Comparison of ENCODE assay signal across 29 cellular contexts in genomic region chr5:106634375-106634774, GRCh38.
DNase-seq lines count a peak whose midpoint lies in the region; ATAC-seq, FAIRE-seq and TF ChIP-seq lines count a peak whose summit lies in the region.
"Had no signal": no experiment of that assay in that cellular context is flagged by ENCODE, and none has a peak within 500 bp of the region (broad histone marks: within the 10 kb centered on the region; RNA-seq: fewer than 3 reads in every experiment).

No MANE protein-coding gene starts in this region.

- CTCF ChIA-PET in H1 (lab: Charles Lee; ENCODE audit: partially characterized antibody), result no interaction called here

- H3K9me3 Mint-ChIP-seq in osteocyte (ENCODE audit: unreplicated experiment), result no peaks in the 10 kb centered on the region

- no peaks in the 10 kb centered on the region for H3K36me3 Mint-ChIP-seq in osteocyte (ENCODE audit: unreplicated experiment)
- H3K36me3 Mint-ChIP-seq: CD4-positive, CD25-positive, alpha-beta regulatory T cell had no signal

- no peak overlapping the region for H3K56ac ChIP-seq in H1 (replicated peaks; ENCODE audit: insufficient read length, low read depth, low read length)

- H3K27ac ChIP-seq in H1 (ENCODE audit: low read depth, low read length), result no peak overlapping the region
- H3K27ac ChIP-seq: 22Rv1, BLaER1, HL-60, PC-9, SJCRH30 had no signal

- H3K36me3 ChIP-seq in H1 (ENCODE audit: control insufficient read depth in 2 of 4, insufficient read depth in 4 of 4, low read length in 3 of 4), result no peaks in the 10 kb centered on the region
- H3K36me3 ChIP-seq: BLaER1, SJCRH30 had no signal

- no peak for ATAC-seq in GM21528 (IDR thresholded peaks at IDR 0.05; ENCODE audit: low FRiP score, unreplicated experiment)
- ATAC-seq: HepG2, Right ventricle myocardium inferior had no signal

- 90% methylated on average over 2 of the region's 2 CpGs; no CpG with 5 or more reads in 1 of the 2 experiments for WGBS in H1 (ENCODE audit: extremely low coverage in 1 of 2, insufficient coverage in 1 of 2, insufficient read length in 1 of 2, insufficient replicate concordance in 2 of 2, low coverage in 1 of 2, low lambda C conversion rate in 2 of 2, missing lambda C conversion rate in 1 of 2), 2 experiments

- H2AFZ ChIP-seq in H1 (ENCODE audit: low read length), result peak overlapping the region; percentile 78; the same call in 1 of the 2 replicates
- H2AFZ ChIP-seq: PC-9 had no signal

- TF ChIP-seq RAD21 in H1 (IDR thresholded peaks at IDR 0.05 in 1 of 2, conservative IDR thresholded peaks at IDR 0.05 in 1 of 2; ENCODE audit: low read depth in 2 of 2, low read length in 2 of 2), result no peak

- no peak for TF ChIP-seq CTCF in H1 (IDR thresholded peaks at IDR 0.05; ENCODE audit: control extremely low read depth in 1 of 3, insufficient read depth in 1 of 3, low read depth in 1 of 3, low read length in 3 of 3)
- TF ChIP-seq CTCF in osteocyte (IDR thresholded peaks at IDR 0.05), result no peak

- TF ChIP-seq POLR2A in H1 (IDR thresholded peaks at IDR 0.05; ENCODE audit: control extremely low read depth in 1 of 2, low read depth in 2 of 2, low read length in 2 of 2), result no peak

- no peak overlapping the region for H2BK120ac ChIP-seq in H1 (replicated peaks; ENCODE audit: low read depth, low read length)

- no peak overlapping the region for H3K4ac ChIP-seq in H1 (replicated peaks; ENCODE audit: insufficient read length, low read depth, low read length)

- no peak overlapping the region for H3K9ac ChIP-seq in H1 (replicated peaks in 1 of 4; ENCODE audit: extremely low read depth in 1 of 4, low read depth in 3 of 4, low read length in 3 of 4)
- H3K9ac ChIP-seq: BLaER1 had no signal

- no peaks in the 10 kb centered on the region for H3K79me1 ChIP-seq in H1 (ENCODE audit: low read depth, low read length)

- no peak overlapping the region for H3K14ac ChIP-seq in H1 (ENCODE audit: insufficient read length)

- no peak overlapping the region for H3K23ac ChIP-seq in H1 (ENCODE audit: insufficient read length)

- H2BK5ac ChIP-seq in H1 (ENCODE audit: low read depth, low read length), result no peak overlapping the region

- H4K8ac ChIP-seq in H1 (ENCODE audit: extremely low read depth, insufficient read depth, low read length), result no peak overlapping the region

- FAIRE-seq in H1 (lab: Jason Lieb, UNC), result no peak
- FAIRE-seq: D721Med, HepG2 had no signal

- no peaks in the 10 kb centered on the region for H3K27me3 ChIP-seq in H1 (replicated peaks in 1 of 4; ENCODE audit: control insufficient read depth in 3 of 4, extremely low read depth in 1 of 4, insufficient read depth in 3 of 4, low read length in 3 of 4)
- H3K27me3 ChIP-seq: BLaER1, SJCRH30 had no signal

- H2BK12ac ChIP-seq in H1 (ENCODE audit: low read depth, low read length), result no peak overlapping the region

- H3K4me3 ChIP-seq in H1 (ENCODE audit: extremely low read depth in 1 of 4, insufficient read depth in 2 of 4, low read depth in 3 of 4, low read length in 4 of 4), result no peak overlapping the region
- H3K4me3 ChIP-seq: BLaER1, PC-9, SJCRH30 had no signal

- no peak for TF ChIP-seq EP300 in H1 (IDR thresholded peaks at IDR 0.05; ENCODE audit: borderline replicate concordance in 1 of 2, low read depth in 2 of 2, low read length in 2 of 2)

- H3K23me2 ChIP-seq in H1 (ENCODE audit: low read depth, low read length), result no peaks in the 10 kb centered on the region

- no peak overlapping the region for H4K91ac ChIP-seq in H1 (replicated peaks; ENCODE audit: insufficient read length, low read length)

- H3K4me2 ChIP-seq in H1 (ENCODE audit: insufficient read depth in 1 of 2, low read depth in 2 of 2, low read length in 2 of 2), result no peak overlapping the region
- H3K4me2 ChIP-seq: BLaER1, PC-9 had no signal

- peaks cover 31% of the 10 kb centered on the region for H3K4me1 Mint-ChIP-seq in osteocyte (ENCODE audit: unreplicated experiment)
- H3K4me1 Mint-ChIP-seq: CD4-positive, CD25-positive, alpha-beta regulatory T cell had no signal

- no peak overlapping the region for H2AK5ac ChIP-seq in H1 (ENCODE audit: low read depth, low read length)

- no peak overlapping the region for H2BK15ac ChIP-seq in H1 (ENCODE audit: low read length)

- no peaks in the 10 kb centered on the region for H3K9me3 ChIP-seq in H1 (ENCODE audit: insufficient read depth in 2 of 2, low read depth in 1 of 2, low read length in 1 of 2)
- H3K9me3 ChIP-seq: BLaER1, SJCRH30 had no signal

- H2BK20ac ChIP-seq in H1 (ENCODE audit: low read length), result no peak overlapping the region

- H4K20me1 ChIP-seq in H1 (replicated peaks in 1 of 2; ENCODE audit: control insufficient read depth in 1 of 2, insufficient read depth in 2 of 2, low read length in 2 of 2), result no peaks in the 10 kb centered on the region
- H4K20me1 ChIP-seq: BLaER1 had no signal

- no peak overlapping the region for H3K18ac ChIP-seq in H1 (ENCODE audit: extremely low read depth, low read length)

- H3K79me2 ChIP-seq in H1 (ENCODE audit: control insufficient read depth in 1 of 2, insufficient read depth in 2 of 2, low read length in 2 of 2), result no peaks in the 10 kb centered on the region

- H4K5ac ChIP-seq in H1 (ENCODE audit: insufficient read length, low read depth, low read length), result no peak overlapping the region

- H3K27me3 Mint-ChIP-seq in osteocyte (ENCODE audit: unreplicated experiment), result no peaks in the 10 kb centered on the region
- H3K27me3 Mint-ChIP-seq: CD4-positive, CD25-positive, alpha-beta regulatory T cell had no signal

- H3K4me3 Mint-ChIP-seq in osteocyte (ENCODE audit: unreplicated experiment), result no peak overlapping the region
- H3K4me3 Mint-ChIP-seq: CD4-positive, CD25-positive, alpha-beta regulatory T cell had no signal

- H3K4me1 ChIP-seq in H1 (replicated peaks in 1 of 4; ENCODE audit: control insufficient read depth in 3 of 4, insufficient read depth in 4 of 4, low read length in 3 of 4), result no peaks in the 10 kb centered on the region
- H3K4me1 ChIP-seq: BLaER1, SJCRH30 had no signal

- peak overlapping the region; percentile 74 for H3K27ac Mint-ChIP-seq in osteocyte (ENCODE audit: unreplicated experiment)
- H3K27ac Mint-ChIP-seq: CD4-positive, CD25-positive, alpha-beta regulatory T cell had no signal

- peak; percentile 22 for DNase-seq in A172 (ENCODE audit: low spot score)
- DNase-seq in M059J (ENCODE audit: low read depth), result peak; percentile 37
- DNase-seq in H1 (ENCODE audit: low read depth in 1 of 2, low spot score in 2 of 2), result no peak
- DNase-seq in osteocyte (ENCODE audit: extremely low spot score, unreplicated experiment), result no peak
- no peak for DNase-seq in DMS53 treated with DMSO at 0.1 percent for 48 hours (lab: John Stamatoyannopoulos, UW; ENCODE audit: unreplicated experiment)
- no peak for DNase-seq in activated naive CD4-positive, alpha-beta T cell (lab: John Stamatoyannopoulos, UW)
- no peak for DNase-seq in NCI-H345 (lab: John Stamatoyannopoulos, UW)
- DNase-seq: CD4-positive, CD25-positive, alpha-beta regulatory T cell; GOT3; HCEC 1CT; Karpas-422; MV-4-11; NCI-H1105; NCI-H1436 treated with DMSO at 0.1 percent for 48 hours; NCI-H1930; NCI-H2107; NCI-H446 treated with DMSO at 0.1 percent for 48 hours; NCI-H526; NCI-H82; NK-92 treated with Interleukin-12 subunit alpha and Interleukin-12 subunit beta, amount 100 ng/mL, for 24 hours; PC-9; SJCRH30 had no signal

- POLR2A ChIA-PET in H1 (lab: Charles Lee; ENCODE audit: partially characterized antibody), result no interaction called here

TF ChIP-seq in H1, 55 proteins besides CTCF, POLR2A, EP300 and RAD21:
- TF ChIP-seq ZNF274 (IDR thresholded peaks at IDR 0.05; ENCODE audit: borderline replicate concordance, extremely low read depth, low read length) (no peak), CHD2 (IDR thresholded peaks at IDR 0.05; ENCODE audit: low read length) (no peak), FOSL1 (IDR thresholded peaks at IDR 0.05; ENCODE audit: insufficient read depth, low read depth, low read length) (no peak), NANOG (IDR thresholded peaks at IDR 0.05; ENCODE audit: insufficient read depth, low read depth, low read length, poor library complexity, severe bottlenecking) (no peak), HDAC2 (IDR thresholded peaks at IDR 0.05; ENCODE audit: borderline replicate concordance in 1 of 2, low read depth in 2 of 2, low read length in 2 of 2) (no peak), CBX8 (IDR thresholded peaks at IDR 0.05; ENCODE audit: borderline replicate concordance, low read depth, low read length) (no peak), JUN (IDR thresholded peaks at IDR 0.05; ENCODE audit: low read depth, low read length) (no peak), BCL11A (IDR thresholded peaks at IDR 0.05; ENCODE audit: low read depth in 2 of 2, low read length in 2 of 2) (no peak)
- TF ChIP-seq, protein P1, sequence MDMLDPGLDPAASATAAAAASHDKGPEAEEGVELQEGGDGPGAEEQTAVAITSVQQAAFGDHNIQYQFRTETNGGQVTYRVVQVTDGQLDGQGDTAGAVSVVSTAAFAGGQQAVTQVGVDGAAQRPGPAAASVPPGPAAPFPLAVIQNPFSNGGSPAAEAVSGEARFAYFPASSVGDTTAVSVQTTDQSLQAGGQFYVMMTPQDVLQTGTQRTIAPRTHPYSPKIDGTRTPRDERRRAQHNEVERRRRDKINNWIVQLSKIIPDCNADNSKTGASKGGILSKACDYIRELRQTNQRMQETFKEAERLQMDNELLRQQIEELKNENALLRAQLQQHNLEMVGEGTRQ (IDR thresholded peaks at IDR 0.05; ENCODE audit: low read length), result no peak
TF ChIP-seq in H1: peak in this region for 0.

Comparison
In these comparisons a context has a peak if more than half of its experiments do, and no peak if none do; other contexts are left out.
1. DNase-seq: peak in A172 (single experiment) and M059J (single experiment); none in H1 (0 of 2), osteocyte (single experiment), DMS53 treated with DMSO at 0.1 percent for 48 hours (single experiment), activated naive CD4-positive, alpha-beta T cell (0 of 4) and NCI-H345 (single experiment).